ENCODE assay signal across 19 cellular contexts in genomic region chr14:94970937-94971730, GRCh38.
DNase-seq lines count a peak whose midpoint lies in the region; ATAC-seq and TF ChIP-seq lines count a peak whose summit lies in the region.
"Had no signal": no experiment of that assay in that cellular context is flagged by ENCODE, and none has a peak within 500 bp of the region (broad histone marks: within the 10 kb centered on the region; RNA-seq: fewer than 3 reads in every experiment).

No MANE protein-coding gene starts in this region.

- H3K36me3 ChIP-seq in adipocyte (ENCODE audit: control insufficient read depth, insufficient read depth, low read length, severe bottlenecking) (no peaks in the 10 kb centered on the region), thoracic aorta (no peaks in the 10 kb centered on the region)
- H3K36me3 ChIP-seq: BLaER1 treated with 17β-estradiol and CSF1 and Interleukin-3, amounts not matched to agents 10 nM and 100 nM had no signal

- H3K27me3 ChIP-seq in adipocyte (replicated peaks; ENCODE audit: control insufficient read depth, insufficient read depth, low read length) (no peaks in the 10 kb centered on the region), thoracic aorta (replicated peaks; ENCODE audit: insufficient read depth) (no peaks in the 10 kb centered on the region)
- H3K27me3 ChIP-seq: BLaER1 treated with 17β-estradiol and CSF1 and Interleukin-3, amounts not matched to agents 10 nM and 100 nM; body of pancreas had no signal

- CTCF ChIA-PET in T-cell (lab: Charles Lee) = no interaction called here

- H3K9me3 Mint-ChIP-seq in mesothelial cell of epicardium (peaks cover 4% of the 10 kb centered on the region), T-cell (no peaks in the 10 kb centered on the region)
- H3K9me3 Mint-ChIP-seq: effector memory CD8-positive, alpha-beta T cell had no signal

- peaks cover 6% of the 10 kb centered on the region for H3K9me3 ChIP-seq in adipocyte (ENCODE audit: control insufficient read depth, low read length)
- no peaks in the 10 kb centered on the region for H3K9me3 ChIP-seq in thoracic aorta
- H3K9me3 ChIP-seq: body of pancreas had no signal

- H3K4me1 ChIP-seq in adipocyte (ENCODE audit: control insufficient read depth, insufficient read depth, low read length) = peaks cover 31% of the 10 kb centered on the region
- H3K4me1 ChIP-seq in thoracic aorta (ENCODE audit: control insufficient read depth in 1 of 2, low read depth in 2 of 2) = peaks cover 3 to 21% of the 10 kb centered on the region in 2 donors

- TF ChIP-seq CTCF in fibroblast of mammary gland (conservative IDR thresholded peaks at IDR 0.05; ENCODE audit: control insufficient read depth, insufficient read depth, low read depth, low read length) (no peak), mesothelial cell of epicardium (IDR thresholded peaks at IDR 0.05; ENCODE audit: unreplicated experiment) (no peak), thoracic aorta (IDR thresholded peaks at IDR 0.05) (no peak)

- H3K4me3 Mint-ChIP-seq in mesothelial cell of epicardium (no peak overlapping the region), T-cell (no peak overlapping the region)
- H3K4me3 Mint-ChIP-seq: activated B cell treated with CpG ODN at 0.5 μM for 24 hours; effector memory CD8-positive, alpha-beta T cell; naive thymus-derived CD4-positive, alpha-beta T cell had no signal

- H3K27me3 Mint-ChIP-seq in mesothelial cell of epicardium (ENCODE audit: low read depth) (peaks cover 10% of the 10 kb centered on the region), T-cell (peaks cover 10 to 38% of the 10 kb centered on the region in 2 donors)

- H3K9ac ChIP-seq in adipocyte (ENCODE audit: low read length) = peak overlapping the region; percentile 79
- H3K9ac ChIP-seq: BLaER1 treated with 17β-estradiol and CSF1 and Interleukin-3, amounts not matched to agents 10 nM and 100 nM had no signal

- peak overlapping the region; percentile 63 for H3K4me3 ChIP-seq in adipocyte (ENCODE audit: low read length)
- H3K4me3 ChIP-seq in fibroblast of mammary gland (ENCODE audit: control insufficient read depth, low read depth, low read length) = no peak overlapping the region
- H3K4me3 ChIP-seq in thoracic aorta = peak overlapping the region; percentile 44
- H3K4me3 ChIP-seq: BLaER1 treated with 17β-estradiol and CSF1 and Interleukin-3, amounts not matched to agents 10 nM and 100 nM; body of pancreas had no signal

- peak overlapping the region; percentile 56 to 67 for H3K27ac ChIP-seq in thoracic aorta
- H3K27ac ChIP-seq: BLaER1 treated with 17β-estradiol and CSF1 and Interleukin-3, amounts not matched to agents 10 nM and 100 nM; body of pancreas had no signal

- peak overlapping the region; percentile 21 for H3K27ac Mint-ChIP-seq in mesothelial cell of epicardium
- no peak overlapping the region for H3K27ac Mint-ChIP-seq in T-cell
- H3K27ac Mint-ChIP-seq: activated B cell treated with CpG ODN at 0.5 μM for 24 hours; effector memory CD8-positive, alpha-beta T cell; naive thymus-derived CD4-positive, alpha-beta T cell had no signal

- POLR2A ChIA-PET in T-cell (lab: Charles Lee) = no interaction called here

- DNase-seq in adipocyte (ENCODE audit: low read depth) (peak; percentile 12), fibroblast of mammary gland (ENCODE audit: low read depth) (peak; percentile 73), mesothelial cell of epicardium (ENCODE audit: low spot score in 2 of 2, unreplicated experiment in 2 of 2) (no peak), thoracic aorta (ENCODE audit: low spot score) (no peak), COLO829 (ENCODE audit: low spot score) (no peak), glomerular visceral epithelial cell (ENCODE audit: extremely low spot score) (no peak), T-cell (no peak)
- no peak for DNase-seq in stimulated activated CD4-positive, alpha-beta T cell treated with anti-CD3 and anti-CD28 coated beads, Interleukin-2, amount 100 ng/mL, for 48 hours
- DNase-seq: activated B cell treated with CpG ODN at 0.5 μM for 24 hours; activated gamma-delta T cell; DMS79; effector memory CD8-positive, alpha-beta T cell; naive thymus-derived CD4-positive, alpha-beta T cell; NCI-H2029; NCI-H774; retina; stimulated activated CD4-positive, alpha-beta T cell treated with anti-CD3 and anti-CD28 coated beads, Interleukin-4, amount 100 ng/mL, for 24 hours had no signal

- H3K4me1 Mint-ChIP-seq in mesothelial cell of epicardium = no peaks in the 10 kb centered on the region
- no peaks in the 10 kb centered on the region for H3K4me1 Mint-ChIP-seq in T-cell
- H3K4me1 Mint-ChIP-seq: activated B cell treated with CpG ODN at 0.5 μM for 24 hours; naive thymus-derived CD4-positive, alpha-beta T cell had no signal

- ATAC-seq in thoracic aorta (ENCODE audit: insufficient number of reproducible peaks, low FRiP score, low read depth) (no peak), T-cell (replicated peaks in 1 of 4) (no peak)
- ATAC-seq: effector memory CD8-positive, alpha-beta T cell; naive thymus-derived CD4-positive, alpha-beta T cell had no signal

- H3K36me3 Mint-ChIP-seq in mesothelial cell of epicardium = peaks cover 3% of the 10 kb centered on the region
- H3K36me3 Mint-ChIP-seq in T-cell = no peaks in the 10 kb centered on the region
- H3K36me3 Mint-ChIP-seq: naive thymus-derived CD4-positive, alpha-beta T cell had no signal

Comparison
In these comparisons a context has a peak if more than half of its experiments do, and no peak if none do; other contexts are left out.
1. DNase-seq: peak in adipocyte (single experiment) and fibroblast of mammary gland (single experiment); none in mesothelial cell of epicardium (0 of 2), thoracic aorta (single experiment), COLO829 (single experiment), glomerular visceral epithelial cell (single experiment), stimulated activated CD4-positive, alpha-beta T cell treated with anti-CD3 and anti-CD28 coated beads, Interleukin-2, amount 100 ng/mL, for 48 hours (0 of 2) and T-cell (0 of 34).